Comparison of ENCODE assay signal across 25 cellular contexts in genomic region chr5:58946232-58946631, GRCh38.
"Had no signal": no experiment of that assay in that cellular context is flagged by ENCODE, and none has a peak within 500 bp of the region (broad histone marks: within the 10 kb centered on the region; RNA-seq: fewer than 3 reads in every experiment).

No MANE protein-coding gene starts in this region.

- H3K9me3 Mint-ChIP-seq: activated CD8-positive, alpha-beta T cell treated with anti-CD3 and anti-CD28 coated beads for 36 hours; T-helper 2 cell treated with Interferon-gamma antibody and Interleukin-4, amounts not matched to agents 5 μg/mL and 100 μg/mL, for 36 hours had no signal

- H3K4me1 Mint-ChIP-seq: activated B cell treated with CpG ODN at 0.5 μM for 24 hours, neural crest cell had no signal

- H3K27ac Mint-ChIP-seq: activated B cell treated with CpG ODN at 0.5 μM for 24 hours; activated CD8-positive, alpha-beta T cell treated with anti-CD3 and anti-CD28 coated beads for 36 hours; activated naive CD8-positive, alpha-beta T cell; mesothelial cell of epicardium; naive thymus-derived CD4-positive, alpha-beta T cell; T-helper 2 cell treated with Interferon-gamma antibody and Interleukin-4, amounts not matched to agents 5 μg/mL and 100 μg/mL, for 36 hours had no signal

- H3K27ac ChIP-seq: body of pancreas, colonic mucosa, heart right ventricle, spleen, testis, transverse colon had no signal

- H3K4me3 ChIP-seq: body of pancreas, colonic mucosa, heart right ventricle, spleen, testis, transverse colon had no signal

- H3K4me1 ChIP-seq: colonic mucosa, spleen, testis, transverse colon had no signal

- H3K27me3 ChIP-seq: body of pancreas, colonic mucosa, heart right ventricle, spleen, testis, transverse colon had no signal

- ATAC-seq: activated CD8-positive, alpha-beta T cell treated with anti-CD3 and anti-CD28 coated beads for 36 hours; body of pancreas; esophagus mucosa; heart right ventricle; naive thymus-derived CD4-positive, alpha-beta T cell; right cardiac atrium had no signal

- H3K9me3 ChIP-seq: body of pancreas, colonic mucosa, heart right ventricle, testis, transverse colon had no signal

- H3K36me3 ChIP-seq: colonic mucosa, heart right ventricle, spleen, transverse colon had no signal

- H3K4me3 Mint-ChIP-seq: activated B cell treated with CpG ODN at 0.5 μM for 24 hours; activated CD8-positive, alpha-beta T cell treated with anti-CD3 and anti-CD28 coated beads for 36 hours; activated naive CD8-positive, alpha-beta T cell; mesothelial cell of epicardium; neural crest cell; T-helper 2 cell treated with Interferon-gamma antibody and Interleukin-4, amounts not matched to agents 5 μg/mL and 100 μg/mL, for 36 hours had no signal

- DNase-seq: activated B cell treated with CpG ODN at 0.5 μM for 24 hours; activated CD4-positive, alpha-beta T cell treated with anti-CD3 and anti-CD28 coated beads, Interleukin-2, amount 50 U/mL, for 1 hour; activated CD8-positive, alpha-beta T cell treated with anti-CD3 and anti-CD28 coated beads for 36 hours; activated naive CD4-positive, alpha-beta T cell; activated T-cell treated with anti-CD3 and anti-CD28 coated beads, Interleukin-2, amount 50 U/mL, for 48 hours; aorta; body of pancreas; cerebellar nuclear complex; colonic mucosa; effector memory CD4-positive, alpha-beta T cell; foreskin melanocyte; heart right ventricle; naive thymus-derived CD4-positive, alpha-beta T cell; occipital lobe; right cardiac atrium; spleen; stimulated activated naive CD4-positive, alpha-beta T cell treated with Interleukin-2 at 50 U/mL for 16 hours; testis; transverse colon had no signal

- FAIRE-seq: urothelium cell line had no signal

- H3K36me3 Mint-ChIP-seq: mesothelial cell of epicardium; naive thymus-derived CD4-positive, alpha-beta T cell had no signal
